ENCODE assay signal across 25 cellular contexts in the genomic region with DNA sequence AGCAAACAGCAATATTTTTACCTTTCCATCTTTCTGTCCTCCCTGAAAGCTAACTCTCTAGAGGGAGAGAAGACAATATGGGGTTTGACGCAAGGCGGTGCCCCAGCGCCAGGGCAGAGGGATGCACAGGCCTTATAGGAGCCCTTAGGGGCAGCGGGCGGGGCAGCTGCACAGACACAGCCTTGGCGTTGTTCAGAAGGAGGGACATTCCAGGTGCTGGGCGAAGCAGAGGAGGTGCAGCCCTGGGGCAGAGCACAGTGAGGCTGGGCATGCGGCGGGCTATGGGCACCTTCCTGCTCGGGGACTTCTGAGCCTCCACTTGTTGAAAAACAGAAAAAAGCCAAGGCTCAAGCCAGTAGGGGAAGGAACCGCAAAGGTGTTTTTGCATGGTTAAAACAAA.
"Had no signal": no experiment of that assay in that cellular context is flagged by ENCODE, and none has a peak within 500 bp of the region (broad histone marks: within the 10 kb centered on the region; RNA-seq: fewer than 3 reads in every experiment).

No MANE protein-coding gene starts in this region.

- DNase-seq: KBM-7, MV-4-11, NCI-H1048, NCI-H1105, NCI-H1417, NCI-H1436 treated with DMSO at 0.1 percent for 48 hours, NCI-H1694, NCI-H187 treated with DMSO at 0.1 percent for 48 hours, NCI-H2029 treated with DMSO at 0.1 percent for 48 hours, NCI-H2171, NCI-H345, NCI-H446 treated with DMSO at 0.1 percent for 48 hours, NCI-H510A treated with DMSO at 0.1 percent for 48 hours, NCI-H526, NCI-H774, Right ventricle myocardium superior, RPMI8226, SIG-M5, SK-N-SH, SW 1271, T-cell had no signal

- FAIRE-seq: HTR-8/SVneo, RCC 7860 had no signal

- H3K9ac ChIP-seq: SK-N-SH had no signal

- H3K4me2 ChIP-seq: SK-N-SH had no signal

- H3K4me1 ChIP-seq: SJSA1 had no signal

- H3K36me3 Mint-ChIP-seq: IgD-negative memory B cell, T-cell had no signal

- H3K27ac ChIP-seq: SJSA1 had no signal

- H3K4me1 Mint-ChIP-seq: T-cell had no signal

- ATAC-seq: T-cell had no signal

- H3K4me3 ChIP-seq: SJSA1 had no signal

- H3K36me3 ChIP-seq: SJSA1 had no signal

- H3K27ac Mint-ChIP-seq: IgD-negative memory B cell, T-cell had no signal

- H3K4me3 Mint-ChIP-seq: IgD-negative memory B cell, T-cell had no signal

- H3K9me3 ChIP-seq: SJSA1, SK-N-SH had no signal

- H3K9me3 Mint-ChIP-seq: IgD-negative memory B cell, T-cell had no signal
